Comparison of ENCODE assay signal across 10 cellular contexts in genomic region chr2:189658281-189658680, GRCh38. TPM values are rescaled to one million over a fixed set of nuclear protein-coding genes. Genes with fewer than 3 reads are reported as not detected.
DNase-seq lines count a peak whose midpoint lies in the region; ATAC-seq and TF ChIP-seq lines count a peak whose summit lies in the region.
"Had no signal": no experiment of that assay in that cellular context is flagged by ENCODE, and none has a peak within 500 bp of the region (broad histone marks: within the 10 kb centered on the region; RNA-seq: fewer than 3 reads in every experiment).

No MANE protein-coding gene starts in this region.

- DNase-seq in activated CD8-positive, alpha-beta memory T cell treated with anti-CD3 and anti-CD28 coated beads, Interleukin-2, amount 10 ng/mL, durations not matched to agents 7 days and 5 days: peak; percentile 71
- no peak for DNase-seq in activated CD8-positive, alpha-beta memory T cell treated with anti-CD3 and anti-CD28 coated beads, Interleukin-2, amount 50 U/mL, for 4 hours
- no peak for DNase-seq in effector memory CD8-positive, alpha-beta T cell
- DNase-seq in NCI-H146 treated with DMSO at 0.1 percent for 48 hours (lab: John Stamatoyannopoulos, UW; ENCODE audit: unreplicated experiment) (no peak), NCI-H1694 treated with DMSO at 0.1 percent for 48 hours (lab: John Stamatoyannopoulos, UW) (no peak), DMS79 (lab: John Stamatoyannopoulos, UW) (no peak)
- DNase-seq: kidney had no signal

- H2AFZ ChIP-seq in SU-DHL-6 (ENCODE audit: low read depth, low read length, severe bottlenecking): peak overlapping the region; percentile 60

- 0 out of 2 replicates have a peak, but pooled peaks cover 2% of the 10 kb centered on the region for H3F3A ChIP-seq in SU-DHL-6 (ENCODE audit: insufficient read depth)

- CTCF ChIA-PET in activated CD8-positive, alpha-beta memory T cell treated with anti-CD3 and anti-CD28 coated beads, Interleukin-2, amount 10 ng/mL, durations not matched to agents 7 days and 5 days (lab: Charles Lee): interaction anchor here (1.3 to 5.9 kb wide), 10 partner anchors 17 to 414 kb away, joined by 3 to 69 read pairs (median 6); partner anchors contain the start of genes ANKAR and OSGEPL1

- H3K27ac ChIP-seq in SU-DHL-6 (ENCODE audit: low read depth, low read length): no peak overlapping the region
- H3K27ac ChIP-seq: parathyroid adenoma had no signal

- ATAC-seq in activated CD8-positive, alpha-beta memory T cell treated with anti-CD3 and anti-CD28 coated beads, Interleukin-2, amount 10 ng/mL, durations not matched to agents 7 days and 5 days: peak; percentile 11
- peak; percentile 3 for ATAC-seq in effector memory CD8-positive, alpha-beta T cell (replicated peaks)
- no peak for ATAC-seq in stimulated activated memory B cell treated with anti-CD40 and anti-IgM and Interleukin-4, amounts not matched to agents 10 μg/mL and 1 μg/mL and 100 μg/mL, for 72 hours

- no peaks in the 10 kb centered on the region for H3K9me2 ChIP-seq in SU-DHL-6 (replicated peaks; ENCODE audit: insufficient read depth, low read length)

- no peak overlapping the region for H3K4me2 ChIP-seq in SU-DHL-6 (ENCODE audit: low read depth, low read length, poor library complexity, severe bottlenecking)

- H3K4me3 ChIP-seq in SU-DHL-6 (ENCODE audit: insufficient read depth, low read length, poor library complexity, severe bottlenecking): no peak overlapping the region

- peak overlapping the region; percentile 51 for H3K4me3 Mint-ChIP-seq in activated CD8-positive, alpha-beta memory T cell treated with anti-CD3 and anti-CD28 coated beads, Interleukin-2, amount 10 ng/mL, durations not matched to agents 7 days and 5 days
- H3K4me3 Mint-ChIP-seq in effector memory CD8-positive, alpha-beta T cell: peak overlapping the region; percentile 66 to 69
- peak overlapping the region; percentile 43 for H3K4me3 Mint-ChIP-seq in stimulated activated memory B cell treated with anti-CD40 and anti-IgM and Interleukin-4, amounts not matched to agents 10 μg/mL and 1 μg/mL and 100 μg/mL, for 72 hours

- H3K27me3 ChIP-seq in SU-DHL-6 (ENCODE audit: low read length): no peaks in the 10 kb centered on the region

- H3K9me3 ChIP-seq in SU-DHL-6 (ENCODE audit: insufficient read depth, low read length): no peaks in the 10 kb centered on the region

- no peaks in the 10 kb centered on the region for H4K20me1 ChIP-seq in SU-DHL-6 (ENCODE audit: low read depth, low read length)

- H3K27me3 Mint-ChIP-seq in activated CD8-positive, alpha-beta memory T cell treated with anti-CD3 and anti-CD28 coated beads, Interleukin-2, amount 10 ng/mL, durations not matched to agents 7 days and 5 days: no peaks in the 10 kb centered on the region
- H3K27me3 Mint-ChIP-seq in effector memory CD8-positive, alpha-beta T cell: no peaks in the 10 kb centered on the region
- no peaks in the 10 kb centered on the region for H3K27me3 Mint-ChIP-seq in stimulated activated memory B cell treated with anti-CD40 and anti-IgM and Interleukin-4, amounts not matched to agents 10 μg/mL and 1 μg/mL and 100 μg/mL, for 72 hours

- H3K9ac ChIP-seq in SU-DHL-6 (ENCODE audit: low read length): no peak overlapping the region
- H3K9ac ChIP-seq: parathyroid adenoma had no signal

- H3K4me1 Mint-ChIP-seq in activated CD8-positive, alpha-beta memory T cell treated with anti-CD3 and anti-CD28 coated beads, Interleukin-2, amount 10 ng/mL, durations not matched to agents 7 days and 5 days: peaks cover 40% of the 10 kb centered on the region
- H3K4me1 Mint-ChIP-seq in effector memory CD8-positive, alpha-beta T cell (ENCODE audit: low read depth in 2 of 2): peaks cover 22 to 25% of the 10 kb centered on the region in 2 donors
- peaks cover 30% of the 10 kb centered on the region for H3K4me1 Mint-ChIP-seq in stimulated activated memory B cell treated with anti-CD40 and anti-IgM and Interleukin-4, amounts not matched to agents 10 μg/mL and 1 μg/mL and 100 μg/mL, for 72 hours

- H3K79me2 ChIP-seq in SU-DHL-6 (ENCODE audit: insufficient read depth, low read length): peaks cover 19% of the 10 kb centered on the region

- H3K36me3 Mint-ChIP-seq in activated CD8-positive, alpha-beta memory T cell treated with anti-CD3 and anti-CD28 coated beads, Interleukin-2, amount 10 ng/mL, durations not matched to agents 7 days and 5 days: no peaks in the 10 kb centered on the region
- peaks cover 5% of the 10 kb centered on the region for H3K36me3 Mint-ChIP-seq in effector memory CD8-positive, alpha-beta T cell (ENCODE audit: insufficient read depth)
- H3K36me3 Mint-ChIP-seq in stimulated activated memory B cell treated with anti-CD40 and anti-IgM and Interleukin-4, amounts not matched to agents 10 μg/mL and 1 μg/mL and 100 μg/mL, for 72 hours: no peaks in the 10 kb centered on the region

- no peaks in the 10 kb centered on the region for H3K36me3 ChIP-seq in SU-DHL-6 (ENCODE audit: low read length)

- H3K9me3 Mint-ChIP-seq in activated CD8-positive, alpha-beta memory T cell treated with anti-CD3 and anti-CD28 coated beads, Interleukin-2, amount 10 ng/mL, durations not matched to agents 7 days and 5 days (ENCODE audit: low read depth): no peaks in the 10 kb centered on the region
- H3K9me3 Mint-ChIP-seq in effector memory CD8-positive, alpha-beta T cell: no peaks in the 10 kb centered on the region
- H3K9me3 Mint-ChIP-seq in stimulated activated memory B cell treated with anti-CD40 and anti-IgM and Interleukin-4, amounts not matched to agents 10 μg/mL and 1 μg/mL and 100 μg/mL, for 72 hours: no peaks in the 10 kb centered on the region

- TF ChIP-seq CTCF in SU-DHL-6 (IDR thresholded peaks at IDR 0.05; ENCODE audit: insufficient read depth, low read length, poor library complexity, severe bottlenecking): no peak

- peak overlapping the region; percentile 90 for H3K27ac Mint-ChIP-seq in activated CD8-positive, alpha-beta memory T cell treated with anti-CD3 and anti-CD28 coated beads, Interleukin-2, amount 10 ng/mL, durations not matched to agents 7 days and 5 days
- H3K27ac Mint-ChIP-seq in effector memory CD8-positive, alpha-beta T cell: peak overlapping the region; percentile 91 to 94
- peak overlapping the region; percentile 62 for H3K27ac Mint-ChIP-seq in stimulated activated memory B cell treated with anti-CD40 and anti-IgM and Interleukin-4, amounts not matched to agents 10 μg/mL and 1 μg/mL and 100 μg/mL, for 72 hours

RNA-seq across cellular contexts. Expression of gene ASNSD1, which starts 3.0 kb away (rescaled TPM):
- 10 to 100 TPM; 30.7 to 39.1 TPM for total RNA-seq in activated CD8-positive, alpha-beta memory T cell treated with anti-CD3 and anti-CD28 coated beads, Interleukin-2, amount 10 ng/mL, durations not matched to agents 7 days and 5 days

RNA-seq across cellular contexts. Expression of gene ANKAR, which starts 16.2 kb away (rescaled TPM):
- total RNA-seq in activated CD8-positive, alpha-beta memory T cell treated with anti-CD3 and anti-CD28 coated beads, Interleukin-2, amount 10 ng/mL, durations not matched to agents 7 days and 5 days: 1 to 10 TPM; 4.8 to 9.3 TPM
